ENCODE assay signal across 28 cellular contexts in genomic region chr22:18992543-18993198, GRCh38. TPM values are rescaled to one million over a fixed set of nuclear protein-coding genes. Genes with fewer than 3 reads are reported as not detected.
"Had no signal": no experiment of that assay in that cellular context is flagged by ENCODE, and none has a peak within 500 bp of the region (broad histone marks: within the 10 kb centered on the region; RNA-seq: fewer than 3 reads in every experiment).

No MANE protein-coding gene starts in this region.

- H3K36me3 ChIP-seq: gastroesophageal sphincter, heart left ventricle, neutrophil, right lobe of liver, tibial artery, upper lobe of left lung had no signal

- H3K4me3 Mint-ChIP-seq: central memory CD8-positive, alpha-beta T cell; effector memory CD8-positive, alpha-beta T cell; mesothelial cell of epicardium; naive thymus-derived CD4-positive, alpha-beta T cell had no signal

- H3K9me3 ChIP-seq: gastroesophageal sphincter, heart left ventricle, mucosa of descending colon, neutrophil, right lobe of liver, testis, tibial artery, upper lobe of left lung had no signal

- H3K27ac ChIP-seq: foreskin keratinocyte, gastroesophageal sphincter, heart left ventricle, hepatocyte, neutrophil, parathyroid adenoma, right lobe of liver, testis, tibial artery, upper lobe of left lung had no signal

- H3K9ac ChIP-seq: parathyroid adenoma had no signal

- H3K27ac Mint-ChIP-seq: effector memory CD8-positive, alpha-beta T cell; mesothelial cell of epicardium; progenitor cell of endocrine pancreas had no signal

- H3K4me2 ChIP-seq: hepatocyte, smooth muscle cell had no signal

- H3K4me3 ChIP-seq: gastroesophageal sphincter, heart left ventricle, hepatocyte, lung, mucosa of descending colon, right lobe of liver, smooth muscle cell, testis, tibial artery, upper lobe of left lung had no signal

- H3K79me2 ChIP-seq: hepatocyte, parathyroid adenoma had no signal

- H3K36me3 Mint-ChIP-seq: mesothelial cell of epicardium; naive thymus-derived CD4-positive, alpha-beta T cell had no signal

- DNase-seq: cortex of kidney; effector memory CD8-positive, alpha-beta T cell; foreskin keratinocyte; heart left ventricle; kidney; mesenchymal stem cell; mucosa of descending colon; naive thymus-derived CD4-positive, alpha-beta T cell; right lobe of liver; stimulated activated CD4-positive, alpha-beta T cell treated with anti-CD3 and anti-CD28 coated beads, Interleukin-12 subunit alpha, Interleukin-12 subunit beta, amount 100 ng/mL, for 4 hours; stimulated activated CD4-positive, alpha-beta T cell treated with anti-CD3 and anti-CD28 coated beads, Interleukin-1b, Interleukin-23, amount 100 ng/mL, for 48 hours; stimulated activated CD4-positive, alpha-beta T cell treated with anti-CD3 and anti-CD28 coated beads, Interleukin-4, amount 100 ng/mL, for 1 hour; stimulated activated naive CD4-positive, alpha-beta T cell; testis; tibial artery; upper lobe of left lung had no signal

- H2AFZ ChIP-seq: hepatocyte, parathyroid adenoma had no signal

- H3K9me3 Mint-ChIP-seq: central memory CD8-positive, alpha-beta T cell; effector memory CD8-positive, alpha-beta T cell; mesothelial cell of epicardium; naive thymus-derived CD4-positive, alpha-beta T cell had no signal

- H3K27me3 ChIP-seq: foreskin keratinocyte, right lobe of liver, testis had no signal

- H3K4me1 ChIP-seq: foreskin keratinocyte, gastroesophageal sphincter, heart left ventricle, parathyroid adenoma, testis, tibial artery, upper lobe of left lung had no signal

- H3K4me1 Mint-ChIP-seq: central memory CD8-positive, alpha-beta T cell; mesothelial cell of epicardium had no signal

- ATAC-seq: effector memory CD8-positive, alpha-beta T cell; foreskin keratinocyte; gastroesophageal sphincter; heart left ventricle; left lobe of liver; mucosa of descending colon; naive thymus-derived CD4-positive, alpha-beta T cell; right lobe of liver had no signal

RNA-seq across cellular contexts. Expression of gene PRODH, which starts 56.6 kb away (rescaled TPM):
- total RNA-seq: dermis microvascular lymphatic vessel endothelial cell, fibroblast of lung had no signal
- polyA plus RNA-seq: smooth muscle cell had no signal
